ENCODE assay signal across 12 cellular contexts in the genomic region with DNA sequence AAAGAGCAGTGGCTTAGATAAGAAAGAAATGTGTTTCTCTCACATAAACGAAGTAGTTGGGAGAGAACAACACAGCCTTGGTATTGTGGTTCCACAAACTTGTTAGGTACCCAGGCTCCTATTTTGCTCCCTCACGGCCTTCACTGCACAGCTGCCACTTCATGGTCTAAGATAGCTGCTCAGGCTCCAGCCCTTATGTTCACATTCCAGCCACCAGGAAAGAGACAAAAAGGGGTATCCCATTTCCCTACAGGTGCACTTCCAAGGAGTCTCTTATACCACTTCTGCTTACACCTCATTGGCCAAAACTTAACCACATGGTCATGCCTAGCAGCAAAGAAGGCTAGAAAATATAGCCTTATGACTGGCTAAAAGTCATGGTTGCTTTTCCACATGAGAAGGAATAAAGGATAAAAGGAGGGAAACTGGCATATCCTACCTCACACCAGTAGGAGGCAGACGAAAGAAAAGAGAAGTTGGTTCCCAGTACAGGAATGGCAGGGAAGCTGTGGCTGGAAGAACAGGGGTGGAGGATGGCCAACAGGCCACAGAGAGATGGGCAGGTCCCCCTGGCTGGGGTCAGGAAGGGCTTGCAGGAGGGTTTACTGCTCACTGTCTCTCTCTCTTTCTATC. TPM values are rescaled to one million over a fixed set of nuclear protein-coding genes. Genes with fewer than 3 reads are reported as not detected.
DNase-seq lines count a peak whose midpoint lies in the region; ATAC-seq and TF ChIP-seq lines count a peak whose summit lies in the region.
"Had no signal": no experiment of that assay in that cellular context is flagged by ENCODE, and none has a peak within 500 bp of the region (broad histone marks: within the 10 kb centered on the region; RNA-seq: fewer than 3 reads in every experiment).

No MANE protein-coding gene starts in this region.

- H3K27ac ChIP-seq in MM.1S (ENCODE audit: low read length) (no peak overlapping the region), osteoblast (ENCODE audit: low read depth, low read length) (no peak overlapping the region)

- H3K9me3 ChIP-seq in MM.1S (replicated peaks; ENCODE audit: insufficient read depth, low read length) (no peaks in the 10 kb centered on the region), osteoblast (ENCODE audit: low read depth, low read length) (no peaks in the 10 kb centered on the region)

- peak overlapping the region; percentile 63 for H3K27ac Mint-ChIP-seq in endothelial cell (ENCODE audit: unreplicated experiment)
- H3K27ac Mint-ChIP-seq: activated CD8-positive, alpha-beta memory T cell treated with anti-CD3 and anti-CD28 coated beads, Interleukin-2, amount 10 ng/mL, durations not matched to agents 7 days and 5 days had no signal

- H3K9me3 Mint-ChIP-seq in endothelial cell (ENCODE audit: unreplicated experiment): no peaks in the 10 kb centered on the region

- H3K79me2 ChIP-seq in MM.1S (ENCODE audit: low read length) (no peaks in the 10 kb centered on the region), osteoblast (ENCODE audit: insufficient read depth, low read length) (no peaks in the 10 kb centered on the region)

- H3K9ac ChIP-seq in MM.1S (ENCODE audit: low read length): no peak overlapping the region

- H3K36me3 Mint-ChIP-seq in endothelial cell (ENCODE audit: low read depth, unreplicated experiment): peaks cover 5% of the 10 kb centered on the region

- H3K4me3 ChIP-seq in MM.1S (ENCODE audit: low read length) (no peak overlapping the region), osteoblast (ENCODE audit: insufficient read depth, low read length) (no peak overlapping the region)

- no peaks in the 10 kb centered on the region for H3K36me3 ChIP-seq in MM.1S (replicated peaks; ENCODE audit: insufficient read depth, low read length)
- no peaks in the 10 kb centered on the region for H3K36me3 ChIP-seq in osteoblast (ENCODE audit: insufficient read depth, low read length)

- ATAC-seq in HG02870 (IDR thresholded peaks at IDR 0.05; ENCODE audit: unreplicated experiment): no peak
- no peak for ATAC-seq in GM21526 (IDR thresholded peaks at IDR 0.05; ENCODE audit: low FRiP score, unreplicated experiment)
- ATAC-seq in GM18861 (IDR thresholded peaks at IDR 0.05; ENCODE audit: unreplicated experiment): no peak
- ATAC-seq: activated CD8-positive, alpha-beta memory T cell treated with anti-CD3 and anti-CD28 coated beads, Interleukin-2, amount 10 ng/mL, durations not matched to agents 7 days and 5 days; left ventricle myocardium superior had no signal

- H4K20me1 ChIP-seq in MM.1S (ENCODE audit: insufficient read depth, low read length): no peaks in the 10 kb centered on the region
- H4K20me1 ChIP-seq in osteoblast (ENCODE audit: insufficient read depth, low read length): no peaks in the 10 kb centered on the region

- H2AFZ ChIP-seq in MM.1S (ENCODE audit: low read length): no peak overlapping the region
- no peak overlapping the region for H2AFZ ChIP-seq in osteoblast (ENCODE audit: low read length)

- peaks cover 6% of the 10 kb centered on the region for H3K4me1 Mint-ChIP-seq in endothelial cell (ENCODE audit: unreplicated experiment)

- H3K27me3 ChIP-seq in MM.1S (replicated peaks; ENCODE audit: insufficient read depth, low read length): peaks cover 3% of the 10 kb centered on the region; the same call in 1 of the 2 replicates
- no peaks in the 10 kb centered on the region for H3K27me3 ChIP-seq in osteoblast (ENCODE audit: insufficient read depth, low read length)

- DNase-seq in MM.1S (no peak), endothelial cell (ENCODE audit: low spot score) (no peak), osteoblast (ENCODE audit: insufficient read length, low spot score, missing footprints) (peak; percentile 80)
- DNase-seq: activated CD8-positive, alpha-beta memory T cell treated with anti-CD3 and anti-CD28 coated beads, Interleukin-2, amount 10 ng/mL, durations not matched to agents 7 days and 5 days; anterior cingulate cortex; left ventricle myocardium superior; NCI-H1092; NCI-H774 had no signal

- H3F3A ChIP-seq in MM.1S (ENCODE audit: insufficient read depth, low read length): no peaks in the 10 kb centered on the region

- H3K27me3 Mint-ChIP-seq in endothelial cell (ENCODE audit: unreplicated experiment): peaks cover 6% of the 10 kb centered on the region

- H3K4me1 ChIP-seq in MM.1S (ENCODE audit: low read length): peaks cover 4% of the 10 kb centered on the region; the same call in 1 of the 2 replicates
- H3K4me1 ChIP-seq in osteoblast (ENCODE audit: insufficient read depth, low read length): no peaks in the 10 kb centered on the region

- peak; percentile 24; the same call in 1 of the 3 replicates for TF ChIP-seq CTCF in GM12872 (IDR thresholded peaks at IDR 0.05; ENCODE audit: insufficient read depth, low read depth, low read length)
- TF ChIP-seq CTCF in MM.1S (IDR thresholded peaks at IDR 0.05; ENCODE audit: low read length): 0 out of 2 replicates have a peak, but pooled peaks have one; percentile 11
- peak; percentile 51 for TF ChIP-seq CTCF in endothelial cell (IDR thresholded peaks at IDR 0.05; ENCODE audit: unreplicated experiment)
- TF ChIP-seq CTCF in osteoblast (IDR thresholded peaks at IDR 0.05; ENCODE audit: extremely low read depth, low read depth, low read length): peak; percentile 43

- H3K9me2 ChIP-seq in MM.1S (replicated peaks; ENCODE audit: insufficient read depth, low read length): no peaks in the 10 kb centered on the region

- H3K4me2 ChIP-seq in MM.1S (ENCODE audit: low read depth, low read length) (no peak overlapping the region), osteoblast (ENCODE audit: insufficient read depth, low read length) (no peak overlapping the region)

- no peak overlapping the region for H3K4me3 Mint-ChIP-seq in endothelial cell (ENCODE audit: unreplicated experiment)
- H3K4me3 Mint-ChIP-seq: activated CD8-positive, alpha-beta memory T cell treated with anti-CD3 and anti-CD28 coated beads, Interleukin-2, amount 10 ng/mL, durations not matched to agents 7 days and 5 days had no signal

RNA-seq across cellular contexts. Expression of a gene that starts 5.4 kb away (rescaled TPM):
- total RNA-seq in endothelial cell (ENCODE audit: unreplicated experiment) (60.5 TPM), osteoblast (25.6 and 31.8 TPM in 2 replicates)

RNA-seq across cellular contexts. Expression of a gene that starts 43.3 kb away (rescaled TPM):
- total RNA-seq in endothelial cell (ENCODE audit: unreplicated experiment) (62.2 TPM), osteoblast (under 0.01 TPM in 1 of 2 replicates, not detected in the other)
- total RNA-seq: activated CD8-positive, alpha-beta memory T cell treated with anti-CD3 and anti-CD28 coated beads, Interleukin-2, amount 10 ng/mL, durations not matched to agents 7 days and 5 days had no signal

RNA-seq across cellular contexts. Expression of a gene that starts 54.7 kb away (rescaled TPM):
- total RNA-seq in endothelial cell (ENCODE audit: unreplicated experiment) (12.6 TPM), osteoblast (0.29 and 2.2 TPM in 2 replicates)

Comparison
In these comparisons a context has a peak if more than half of its experiments do, and no peak if none do; other contexts are left out.
1. RNA of a gene that starts 43.3 kb away (total RNA-seq): 62.2 TPM in endothelial cell (single experiment); under 0.01 TPM in osteoblast; every median in the first group is over 10 times any median in the second.
2. Peak in every context shown above with its lines, with median percentiles within 50 percentile points of each other: CTCF ChIP-seq.